Comparison of ENCODE assay signal across 1 cellular context in the genomic region with DNA sequence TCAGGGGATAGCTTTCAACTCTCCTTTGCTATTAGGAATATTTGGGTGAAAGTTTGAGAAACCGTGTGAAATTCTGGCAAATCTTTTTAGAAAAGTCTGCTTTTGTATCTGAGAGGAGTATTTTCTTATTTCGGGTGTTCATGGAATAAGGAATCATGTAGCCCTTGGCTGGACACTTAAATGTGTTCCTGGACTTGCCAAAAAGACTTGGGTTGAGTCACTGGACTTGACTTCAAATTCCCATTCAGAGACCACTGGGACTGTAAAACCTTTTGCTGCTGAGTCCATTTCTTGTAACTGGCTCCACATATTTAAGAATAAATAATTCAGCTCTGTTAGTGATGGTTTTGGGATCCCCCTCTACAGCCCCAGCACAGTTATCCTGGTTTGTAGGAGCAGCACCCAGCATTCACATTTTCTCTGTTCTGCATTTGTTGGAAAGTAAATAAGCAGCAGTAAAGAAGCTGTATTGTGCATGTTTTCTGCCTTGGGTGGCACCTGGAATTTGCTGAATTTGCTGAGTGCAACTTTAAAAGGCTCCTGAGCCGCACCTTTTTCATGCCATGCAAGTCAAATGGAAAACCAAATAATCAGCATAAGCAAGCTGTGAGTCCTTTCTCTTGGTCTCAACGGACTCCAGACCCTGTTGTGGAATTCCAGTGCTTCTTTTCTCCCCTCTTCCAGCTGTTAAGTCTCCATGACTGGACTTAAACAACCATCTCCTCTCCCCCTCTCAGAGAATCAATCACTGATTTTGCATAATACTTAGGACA.
TF ChIP-seq lines count a peak whose summit lies in the region.

No MANE protein-coding gene starts in this region.

TF ChIP-seq in GM23338, 12 proteins besides CTCF, POLR2A, EP300 and RAD21:
- TF ChIP-seq EZH2 (IDR thresholded peaks at IDR 0.05; ENCODE audit: low read depth, unreplicated experiment) = no peak
- TF ChIP-seq, protein P1, sequence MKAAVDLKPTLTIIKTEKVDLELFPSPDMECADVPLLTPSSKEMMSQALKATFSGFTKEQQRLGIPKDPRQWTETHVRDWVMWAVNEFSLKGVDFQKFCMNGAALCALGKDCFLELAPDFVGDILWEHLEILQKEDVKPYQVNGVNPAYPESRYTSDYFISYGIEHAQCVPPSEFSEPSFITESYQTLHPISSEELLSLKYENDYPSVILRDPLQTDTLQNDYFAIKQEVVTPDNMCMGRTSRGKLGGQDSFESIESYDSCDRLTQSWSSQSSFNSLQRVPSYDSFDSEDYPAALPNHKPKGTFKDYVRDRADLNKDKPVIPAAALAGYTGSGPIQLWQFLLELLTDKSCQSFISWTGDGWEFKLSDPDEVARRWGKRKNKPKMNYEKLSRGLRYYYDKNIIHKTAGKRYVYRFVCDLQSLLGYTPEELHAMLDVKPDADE (IDR thresholded peaks at IDR 0.05) = no peak
- TF ChIP-seq ZNF114 (CRISPR knock-in tag; IDR thresholded peaks at IDR 0.05) = no peak
- peak; percentile 41; the same call in 1 of the 2 replicates for TF ChIP-seq NANOG (IDR thresholded peaks at IDR 0.05; ENCODE audit: borderline replicate concordance)
- TF ChIP-seq ZNF331 (CRISPR knock-in tag; IDR thresholded peaks at IDR 0.05; ENCODE audit: low read depth) = no peak
- TF ChIP-seq, protein P2, sequence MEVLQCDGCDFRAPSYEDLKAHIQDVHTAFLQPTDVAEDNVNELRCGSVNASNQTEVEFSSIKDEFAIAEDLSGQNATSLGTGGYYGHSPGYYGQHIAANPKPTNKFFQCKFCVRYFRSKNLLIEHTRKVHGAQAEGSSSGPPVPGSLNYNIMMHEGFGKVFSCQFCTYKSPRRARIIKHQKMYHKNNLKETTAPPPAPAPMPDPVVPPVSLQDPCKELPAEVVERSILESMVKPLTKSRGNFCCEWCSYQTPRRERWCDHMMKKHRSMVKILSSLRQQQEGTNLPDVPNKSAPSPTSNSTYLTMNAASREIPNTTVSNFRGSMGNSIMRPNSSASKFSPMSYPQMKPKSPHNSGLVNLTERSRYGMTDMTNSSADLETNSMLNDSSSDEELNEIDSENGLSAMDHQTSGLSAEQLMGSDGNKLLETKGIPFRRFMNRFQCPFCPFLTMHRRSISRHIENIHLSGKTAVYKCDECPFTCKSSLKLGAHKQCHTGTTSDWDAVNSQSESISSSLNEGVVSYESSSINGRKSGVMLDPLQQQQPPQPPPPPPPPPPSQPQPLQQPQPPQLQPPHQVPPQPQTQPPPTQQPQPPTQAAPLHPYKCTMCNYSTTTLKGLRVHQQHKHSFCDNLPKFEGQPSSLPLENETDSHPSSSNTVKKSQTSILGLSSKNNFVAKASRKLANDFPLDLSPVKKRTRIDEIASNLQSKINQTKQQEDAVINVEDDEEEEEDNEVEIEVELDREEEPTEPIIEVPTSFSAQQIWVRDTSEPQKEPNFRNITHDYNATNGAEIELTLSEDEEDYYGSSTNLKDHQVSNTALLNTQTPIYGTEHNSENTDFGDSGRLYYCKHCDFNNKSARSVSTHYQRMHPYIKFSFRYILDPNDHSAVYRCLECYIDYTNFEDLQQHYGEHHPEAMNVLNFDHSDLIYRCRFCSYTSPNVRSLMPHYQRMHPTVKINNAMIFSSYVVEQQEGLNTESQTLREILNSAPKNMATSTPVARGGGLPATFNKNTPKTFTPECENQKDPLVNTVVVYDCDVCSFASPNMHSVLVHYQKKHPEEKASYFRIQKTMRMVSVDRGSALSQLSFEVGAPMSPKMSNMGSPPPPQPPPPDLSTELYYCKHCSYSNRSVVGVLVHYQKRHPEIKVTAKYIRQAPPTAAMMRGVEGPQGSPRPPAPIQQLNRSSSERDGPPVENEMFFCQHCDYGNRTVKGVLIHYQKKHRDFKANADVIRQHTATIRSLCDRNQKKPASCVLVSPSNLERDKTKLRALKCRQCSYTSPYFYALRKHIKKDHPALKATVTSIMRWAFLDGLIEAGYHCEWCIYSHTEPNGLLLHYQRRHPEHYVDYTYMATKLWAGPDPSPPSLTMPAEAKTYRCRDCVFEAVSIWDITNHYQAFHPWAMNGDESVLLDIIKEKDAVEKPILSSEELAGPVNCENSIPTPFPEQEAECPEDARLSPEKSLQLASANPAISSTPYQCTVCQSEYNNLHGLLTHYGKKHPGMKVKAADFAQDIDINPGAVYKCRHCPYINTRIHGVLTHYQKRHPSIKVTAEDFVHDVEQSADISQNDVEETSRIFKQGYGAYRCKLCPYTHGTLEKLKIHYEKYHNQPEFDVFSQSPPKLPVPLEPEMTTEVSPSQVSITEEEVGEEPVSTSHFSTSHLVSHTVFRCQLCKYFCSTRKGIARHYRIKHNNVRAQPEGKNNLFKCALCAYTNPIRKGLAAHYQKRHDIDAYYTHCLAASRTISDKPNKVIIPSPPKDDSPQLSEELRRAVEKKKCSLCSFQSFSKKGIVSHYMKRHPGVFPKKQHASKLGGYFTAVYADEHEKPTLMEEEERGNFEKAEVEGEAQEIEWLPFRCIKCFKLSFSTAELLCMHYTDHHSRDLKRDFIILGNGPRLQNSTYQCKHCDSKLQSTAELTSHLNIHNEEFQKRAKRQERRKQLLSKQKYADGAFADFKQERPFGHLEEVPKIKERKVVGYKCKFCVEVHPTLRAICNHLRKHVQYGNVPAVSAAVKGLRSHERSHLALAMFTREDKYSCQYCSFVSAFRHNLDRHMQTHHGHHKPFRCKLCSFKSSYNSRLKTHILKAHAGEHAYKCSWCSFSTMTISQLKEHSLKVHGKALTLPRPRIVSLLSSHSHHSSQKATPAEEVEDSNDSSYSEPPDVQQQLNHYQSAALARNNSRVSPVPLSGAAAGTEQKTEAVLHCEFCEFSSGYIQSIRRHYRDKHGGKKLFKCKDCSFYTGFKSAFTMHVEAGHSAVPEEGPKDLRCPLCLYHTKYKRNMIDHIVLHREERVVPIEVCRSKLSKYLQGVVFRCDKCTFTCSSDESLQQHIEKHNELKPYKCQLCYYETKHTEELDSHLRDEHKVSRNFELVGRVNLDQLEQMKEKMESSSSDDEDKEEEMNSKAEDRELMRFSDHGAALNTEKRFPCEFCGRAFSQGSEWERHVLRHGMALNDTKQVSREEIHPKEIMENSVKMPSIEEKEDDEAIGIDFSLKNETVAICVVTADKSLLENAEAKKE (CRISPR knock-in tag; IDR thresholded peaks at IDR 0.05) = peak; percentile 46; the same call in 1 of the 2 replicates
- TF ChIP-seq, protein P3, sequence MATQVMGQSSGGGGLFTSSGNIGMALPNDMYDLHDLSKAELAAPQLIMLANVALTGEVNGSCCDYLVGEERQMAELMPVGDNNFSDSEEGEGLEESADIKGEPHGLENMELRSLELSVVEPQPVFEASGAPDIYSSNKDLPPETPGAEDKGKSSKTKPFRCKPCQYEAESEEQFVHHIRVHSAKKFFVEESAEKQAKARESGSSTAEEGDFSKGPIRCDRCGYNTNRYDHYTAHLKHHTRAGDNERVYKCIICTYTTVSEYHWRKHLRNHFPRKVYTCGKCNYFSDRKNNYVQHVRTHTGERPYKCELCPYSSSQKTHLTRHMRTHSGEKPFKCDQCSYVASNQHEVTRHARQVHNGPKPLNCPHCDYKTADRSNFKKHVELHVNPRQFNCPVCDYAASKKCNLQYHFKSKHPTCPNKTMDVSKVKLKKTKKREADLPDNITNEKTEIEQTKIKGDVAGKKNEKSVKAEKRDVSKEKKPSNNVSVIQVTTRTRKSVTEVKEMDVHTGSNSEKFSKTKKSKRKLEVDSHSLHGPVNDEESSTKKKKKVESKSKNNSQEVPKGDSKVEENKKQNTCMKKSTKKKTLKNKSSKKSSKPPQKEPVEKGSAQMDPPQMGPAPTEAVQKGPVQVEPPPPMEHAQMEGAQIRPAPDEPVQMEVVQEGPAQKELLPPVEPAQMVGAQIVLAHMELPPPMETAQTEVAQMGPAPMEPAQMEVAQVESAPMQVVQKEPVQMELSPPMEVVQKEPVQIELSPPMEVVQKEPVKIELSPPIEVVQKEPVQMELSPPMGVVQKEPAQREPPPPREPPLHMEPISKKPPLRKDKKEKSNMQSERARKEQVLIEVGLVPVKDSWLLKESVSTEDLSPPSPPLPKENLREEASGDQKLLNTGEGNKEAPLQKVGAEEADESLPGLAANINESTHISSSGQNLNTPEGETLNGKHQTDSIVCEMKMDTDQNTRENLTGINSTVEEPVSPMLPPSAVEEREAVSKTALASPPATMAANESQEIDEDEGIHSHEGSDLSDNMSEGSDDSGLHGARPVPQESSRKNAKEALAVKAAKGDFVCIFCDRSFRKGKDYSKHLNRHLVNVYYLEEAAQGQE (IDR thresholded peaks at IDR 0.05; ENCODE audit: unreplicated experiment) = no peak
- TF ChIP-seq POLR2AphosphoS5 (IDR thresholded peaks at IDR 0.05; ENCODE audit: low read depth) = no peak
- TF ChIP-seq JUNB (IDR thresholded peaks at IDR 0.05; ENCODE audit: unreplicated experiment) = no peak
